ENCODE assay signal across 40 cellular contexts in the genomic region with DNA sequence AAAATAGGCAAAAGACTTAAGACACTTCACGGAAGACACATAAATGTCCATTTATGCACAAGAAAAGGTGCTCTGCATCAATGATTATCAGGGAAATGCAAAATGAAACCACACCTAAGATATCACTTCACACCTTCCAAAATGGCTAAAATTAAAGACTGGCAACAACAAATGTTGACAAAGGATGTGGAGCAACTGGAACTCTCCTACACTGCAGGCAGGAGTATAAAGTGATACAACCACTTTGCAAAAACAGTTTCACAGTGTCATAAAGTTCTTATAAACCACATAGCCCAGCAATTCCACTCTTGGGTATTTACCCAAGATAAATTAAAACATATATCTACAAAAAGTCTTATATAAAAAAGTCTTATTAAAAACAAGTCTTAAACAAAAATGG. TPM values are rescaled to one million over a fixed set of nuclear protein-coding genes. Genes with fewer than 3 reads are reported as not detected.
"Had no signal": no experiment of that assay in that cellular context is flagged by ENCODE, and none has a peak within 500 bp of the region (broad histone marks: within the 10 kb centered on the region; RNA-seq: fewer than 3 reads in every experiment).

No MANE protein-coding gene starts in this region.

- H3K36me3 ChIP-seq: breast epithelium had no signal

- H3K27ac ChIP-seq: ascending aorta, body of pancreas, brain microvascular endothelial cell, breast epithelium, cardiac muscle cell had no signal

- H3K27me3 ChIP-seq: adrenal gland, ascending aorta, body of pancreas, brain microvascular endothelial cell, breast epithelium, cardiac muscle cell had no signal

- DNase-seq: activated effector memory CD4-positive, alpha-beta T cell treated with anti-CD3 and anti-CD28 coated beads, Interleukin-2, amount 50 U/mL, for 16 hours; activated effector memory CD4-positive, alpha-beta T cell treated with Interleukin-2 at 50 U/mL for 16 hours; activated gamma-delta T cell; activated gamma-delta T cell treated with Interleukin-2 at 50 U/mL for 16 hours; activated naive CD4-positive, alpha-beta T cell; activated naive CD4-positive, alpha-beta T cell treated with anti-CD3 and anti-CD28 coated beads for 36 hours; activated naive CD4-positive, alpha-beta T cell treated with anti-CD3 and anti-CD28 coated beads, Interleukin-2, amount 10 ng/mL, durations not matched to agents 7 days and 5 days; activated naive CD4-positive, alpha-beta T cell treated with anti-CD3 and anti-CD28 coated beads, Interleukin-2, amount 50 U/mL, for 16 hours; activated naive CD4-positive, alpha-beta T cell treated with Interleukin-2 at 50 U/mL for 16 hours; activated naive CD8-positive, alpha-beta T cell treated with anti-CD3 and anti-CD28 coated beads for 36 hours; activated naive CD8-positive, alpha-beta T cell treated with anti-CD3 and anti-CD28 coated beads, Interleukin-2, amount 10 ng/mL, durations not matched to agents 7 days and 5 days; activated naive CD8-positive, alpha-beta T cell treated with anti-CD3 and anti-CD28 coated beads, Interleukin-2, amount 50 U/mL, for 24 hours; activated T-cell treated with anti-CD3 and anti-CD28 coated beads, Interleukin-2, amount 50 U/mL, for 1 hour; activated T-cell treated with anti-CD3 and anti-CD28 coated beads, Interleukin-2, amount 50 U/mL, for 24 hours; activated T-cell treated with anti-CD3 and anti-CD28 coated beads, Interleukin-2, amount 50 U/mL, for 4 hours; activated T-cell treated with anti-CD3 and anti-CD28 coated beads, Interleukin-2, amount 50 U/mL, for 48 hours; activated T-cell treated with anti-CD3 and anti-CD28 coated beads, Interleukin-2, amount 50 U/mL, for 72 hours; adrenal gland; amniotic stem cell; amygdala; anterior cingulate cortex; aorta; body of pancreas; brain microvascular endothelial cell; caudate nucleus; central memory CD4-positive, alpha-beta T cell; cerebellar nuclear complex had no signal

- H3K4me1 ChIP-seq: breast epithelium had no signal

- H3K9me3 ChIP-seq: adrenal gland, ascending aorta, body of pancreas, breast epithelium had no signal

- ATAC-seq: activated naive CD4-positive, alpha-beta T cell treated with anti-CD3 and anti-CD28 coated beads, Interleukin-2, amount 50 U/mL, for 72 hours; activated naive CD8-positive, alpha-beta T cell treated with anti-CD3 and anti-CD28 coated beads, Interleukin-2, amount 50 U/mL, for 24 hours; activated T-cell treated with anti-CD3 and anti-CD28 coated beads, Interleukin-2, amount 50 U/mL, for 4 hours; activated T-cell treated with anti-CD3 and anti-CD28 coated beads, Interleukin-2, amount 50 U/mL, for 72 hours; activated T-helper 17 cell treated with anti-CD3 and anti-CD28 coated beads, Interleukin-2, amount 50 U/mL, for 72 hours; body of pancreas had no signal

- H3K4me3 ChIP-seq: adrenal gland, ascending aorta, body of pancreas, breast epithelium, cardiac muscle cell had no signal

- FAIRE-seq: astrocyte, bronchial epithelial cell had no signal

RNA-seq across cellular contexts. Expression of a gene that starts 52.8 kb away (rescaled TPM):
- total RNA-seq: activated naive CD4-positive, alpha-beta T cell treated with anti-CD3 and anti-CD28 coated beads for 36 hours; activated naive CD4-positive, alpha-beta T cell treated with anti-CD3 and anti-CD28 coated beads, Interleukin-2, amount 50 U/mL, for 72 hours; activated naive CD8-positive, alpha-beta T cell treated with anti-CD3 and anti-CD28 coated beads for 36 hours; activated naive CD8-positive, alpha-beta T cell treated with anti-CD3 and anti-CD28 coated beads, Interleukin-2, amount 10 ng/mL, durations not matched to agents 7 days and 5 days; activated T-cell treated with anti-CD3 and anti-CD28 coated beads, Interleukin-2, amount 50 U/mL, for 4 hours; activated T-cell treated with anti-CD3 and anti-CD28 coated beads, Interleukin-2, amount 50 U/mL, for 72 hours; activated T-helper 1 cell treated with anti-CD3 and anti-CD28 coated beads, Interleukin-12 subunit alpha, Interleukin-12 subunit beta, Interleukin-2, Interleukin-4 antibody, amounts not matched to agents 30 ng/mL and 10 ng/mL and 1 ng/mL, durations not matched to agents 14 hours and 24 hours and 36 hours; activated T-helper 17 cell treated with anti-CD3 and anti-CD28 coated beads, Interleukin-2, amount 50 U/mL, for 72 hours; activated T-helper 2 cell treated with anti-CD3 and anti-CD28 coated beads, Interferon-gamma antibody, Interleukin-2, Interleukin-4, amounts not matched to agents 10 μg/mL and 5 μg/mL and 100 μg/mL, durations not matched to agents 14 hours and 24 hours and 36 hours; adrenal gland; aorta; ascending aorta; astrocyte; body of pancreas; breast epithelium; bronchial epithelial cell; cardiac muscle cell; cardiac septum; cerebellum; chondrocyte had no signal
- polyA plus RNA-seq: adipose tissue, adrenal gland, aorta, cardiac muscle cell had no signal
